ENCODE assay signal across 8 cellular contexts in the genomic region with DNA sequence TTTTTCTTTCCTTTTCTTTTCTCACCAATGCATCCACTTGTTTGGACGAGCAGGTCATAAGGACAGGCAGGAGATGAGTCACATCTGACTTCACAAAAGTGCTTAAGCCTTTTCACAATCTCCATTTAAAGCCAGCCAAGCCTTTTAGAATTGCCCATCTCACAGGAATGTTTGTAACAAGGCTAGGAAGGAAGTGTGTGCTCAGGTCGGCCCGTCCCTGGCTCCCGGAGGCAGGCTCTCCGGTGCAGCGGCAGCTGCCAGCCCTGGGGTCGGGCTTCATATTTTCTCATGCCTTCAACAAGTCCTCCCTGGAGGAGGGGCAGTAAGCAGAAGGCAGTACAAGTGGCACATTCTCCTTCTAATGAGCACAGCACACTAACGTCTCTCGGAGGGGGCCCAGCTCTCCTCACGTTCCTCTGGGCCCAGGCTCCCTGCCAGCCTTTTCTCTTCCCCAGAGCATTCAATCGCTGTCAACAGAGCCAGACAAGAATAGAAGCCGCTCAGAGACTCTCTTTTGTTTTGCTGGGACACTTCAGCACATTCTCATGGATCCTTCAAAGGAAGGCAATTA.
DNase-seq lines count a peak whose midpoint lies in the region; TF ChIP-seq lines count a peak whose summit lies in the region.

No MANE protein-coding gene starts in this region.

- H3K36me3 Mint-ChIP-seq in activated CD4-positive, alpha-beta memory T cell treated with anti-CD3 and anti-CD28 coated beads for 36 hours = no peaks in the 10 kb centered on the region

- H3F3A ChIP-seq in neural cell (ENCODE audit: insufficient read depth, low read length, poor library complexity, severe bottlenecking) = no peaks in the 10 kb centered on the region

- H3K4me3 ChIP-seq in AG10803 (ENCODE audit: low read length) (peak overlapping the region; percentile 33), epithelial cell of proximal tubule (ENCODE audit: low read depth, low read length) (peak overlapping the region; percentile 1), neural cell (ENCODE audit: low read length) (peak overlapping the region; percentile 19)

- no peaks in the 10 kb centered on the region for H3K4me1 Mint-ChIP-seq in activated CD4-positive, alpha-beta memory T cell treated with anti-CD3 and anti-CD28 coated beads for 36 hours (ENCODE audit: low read depth)

- no peak overlapping the region for H3K27ac Mint-ChIP-seq in activated CD4-positive, alpha-beta memory T cell treated with anti-CD3 and anti-CD28 coated beads for 36 hours

- H3K4me3 Mint-ChIP-seq in activated CD4-positive, alpha-beta memory T cell treated with anti-CD3 and anti-CD28 coated beads for 36 hours = no peak overlapping the region

- no peak for TF ChIP-seq CTCF in AG10803 (conservative IDR thresholded peaks at IDR 0.05; ENCODE audit: low read length)
- TF ChIP-seq CTCF in epithelial cell of proximal tubule (conservative IDR thresholded peaks at IDR 0.05; ENCODE audit: low read depth, low read length) = no peak
- no peak for TF ChIP-seq CTCF in neural cell (IDR thresholded peaks at IDR 0.05; ENCODE audit: poor library complexity, severe bottlenecking)

- H3K27me3 Mint-ChIP-seq in activated CD4-positive, alpha-beta memory T cell treated with anti-CD3 and anti-CD28 coated beads for 36 hours = peaks cover 33% of the 10 kb centered on the region

- peak; percentile 96 for DNase-seq in AG10803 (ENCODE audit: low read depth)
- DNase-seq in NCI-H226 = peak; percentile 97
- DNase-seq in epithelial cell of proximal tubule (ENCODE audit: low read depth) = peak; percentile 95
- DNase-seq in NCI-H82 treated with DMSO at 0.1 percent for 48 hours (lab: John Stamatoyannopoulos, UW; ENCODE audit: unreplicated experiment) = no peak
- DNase-seq in activated CD4-positive, alpha-beta memory T cell treated with anti-CD3 and anti-CD28 coated beads for 36 hours = no peak
- no peak for DNase-seq in NCI-H146 treated with DMSO at 0.1 percent for 48 hours (lab: John Stamatoyannopoulos, UW; ENCODE audit: unreplicated experiment)
- no peak for DNase-seq in NCI-H2081 (lab: John Stamatoyannopoulos, UW)

- no peaks in the 10 kb centered on the region for H3K79me2 ChIP-seq in neural cell (replicated peaks; ENCODE audit: insufficient read depth, low read length)

- no peak for TF ChIP-seq RAD21 in neural cell (conservative IDR thresholded peaks at IDR 0.05)

- no peaks in the 10 kb centered on the region for H3K9me3 ChIP-seq in neural cell (ENCODE audit: low read length)

- CTCF ChIA-PET in activated CD4-positive, alpha-beta memory T cell treated with anti-CD3 and anti-CD28 coated beads for 36 hours (lab: Charles Lee) = interaction anchor here (0.8 kb wide), 1 partner anchor 9 kb away, joined by 3 read pairs; no protein-coding TSS in a partner anchor

- H4K20me1 ChIP-seq in neural cell (ENCODE audit: insufficient read depth) = no peaks in the 10 kb centered on the region

- H3K9ac ChIP-seq in neural cell (ENCODE audit: low read length) = no peak overlapping the region

- intact Hi-C loops in activated CD4-positive, alpha-beta memory T cell treated with anti-CD3 and anti-CD28 coated beads for 36 hours (cut with micrococcal nuclease) = no loop called here

- H3K27ac ChIP-seq in neural cell (ENCODE audit: low read length) = no peak overlapping the region

- TF ChIP-seq EP300 in neural cell (conservative IDR thresholded peaks at IDR 0.05; ENCODE audit: poor library complexity, severe bottlenecking) = no peak

- H3K4me2 ChIP-seq in neural cell (ENCODE audit: low read length) = no peak overlapping the region

- H2AFZ ChIP-seq in neural cell (ENCODE audit: low read depth, low read length) = no peak overlapping the region

- H3K9me2 ChIP-seq in neural cell (ENCODE audit: insufficient read depth, low read length) = no peaks in the 10 kb centered on the region

- H3K9me3 Mint-ChIP-seq in activated CD4-positive, alpha-beta memory T cell treated with anti-CD3 and anti-CD28 coated beads for 36 hours = no peaks in the 10 kb centered on the region

- no peaks in the 10 kb centered on the region for H3K27me3 ChIP-seq in neural cell (ENCODE audit: insufficient read depth, low read depth, low read length)

- no peaks in the 10 kb centered on the region for H3K36me3 ChIP-seq in neural cell (ENCODE audit: insufficient read depth, low read length)

- POLR2A ChIA-PET in activated CD4-positive, alpha-beta memory T cell treated with anti-CD3 and anti-CD28 coated beads for 36 hours (lab: Charles Lee) = no interaction called here

TF ChIP-seq in neural cell, 6 proteins besides CTCF, POLR2A, EP300 and RAD21:
- no peak for TF ChIP-seq SMC3 (conservative IDR thresholded peaks at IDR 0.05; ENCODE audit: poor library complexity)

Comparison
In these comparisons a context has a peak if more than half of its experiments do, and no peak if none do; other contexts are left out.
1. DNase-seq: peak in AG10803 (single experiment), NCI-H226 (single experiment) and epithelial cell of proximal tubule (single experiment); none in NCI-H82 treated with DMSO at 0.1 percent for 48 hours (single experiment), activated CD4-positive, alpha-beta memory T cell treated with anti-CD3 and anti-CD28 coated beads for 36 hours (single experiment), NCI-H146 treated with DMSO at 0.1 percent for 48 hours (single experiment) and NCI-H2081 (0 of 2).
2. Peak in every context shown above with its lines, with median percentiles within 50 percentile points of each other: H3K4me3 ChIP-seq.